18 cellular contexts compared by ENCODE assay signal in the genomic region with DNA sequence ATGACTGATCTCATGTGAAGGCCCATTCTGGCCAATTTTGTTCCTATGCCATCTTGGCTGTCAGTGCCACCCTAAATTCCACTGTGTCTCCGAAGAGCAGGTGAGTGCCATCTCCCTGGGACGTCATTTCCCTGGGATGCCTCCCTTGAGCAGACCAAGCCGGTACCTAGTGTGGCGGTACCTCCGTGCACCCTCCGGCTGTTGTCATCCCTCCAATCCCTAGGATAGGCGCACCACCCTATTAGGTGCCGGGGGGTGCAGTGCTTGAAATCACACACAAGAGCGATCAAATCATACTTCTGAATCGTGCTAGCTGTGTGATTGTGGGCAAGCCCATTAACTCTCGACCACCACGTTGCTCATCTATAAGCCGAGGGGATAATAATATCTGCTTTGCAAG.
DNase-seq lines count a peak whose midpoint lies in the region; ATAC-seq, FAIRE-seq and TF ChIP-seq lines count a peak whose summit lies in the region.
"Had no signal": no experiment of that assay in that cellular context is flagged by ENCODE, and none has a peak within 500 bp of the region (broad histone marks: within the 10 kb centered on the region; RNA-seq: fewer than 3 reads in every experiment).

No MANE protein-coding gene starts in this region.

- no peak for TF ChIP-seq CTCF in heart right ventricle (IDR thresholded peaks at IDR 0.05)
- TF ChIP-seq CTCF in H1 (IDR thresholded peaks at IDR 0.05; ENCODE audit: control extremely low read depth in 1 of 3, insufficient read depth in 1 of 3, low read depth in 1 of 3, low read length in 3 of 3) = no peak
- TF ChIP-seq CTCF in Peyer's patch (IDR thresholded peaks at IDR 0.05) = no peak

- H3K23ac ChIP-seq in H1 (ENCODE audit: insufficient read length) = no peak overlapping the region

- no peaks in the 10 kb centered on the region for H3K36me3 ChIP-seq in heart right ventricle
- no peaks in the 10 kb centered on the region for H3K36me3 ChIP-seq in H1 (ENCODE audit: control insufficient read depth in 2 of 4, insufficient read depth in 4 of 4, low read length in 3 of 4)
- no peaks in the 10 kb centered on the region for H3K36me3 ChIP-seq in Peyer's patch

- no peaks in the 10 kb centered on the region for H4K20me1 ChIP-seq in H1 (replicated peaks in 1 of 2; ENCODE audit: control insufficient read depth in 1 of 2, insufficient read depth in 2 of 2, low read length in 2 of 2)

- H3K9ac ChIP-seq in H1 (replicated peaks in 1 of 4; ENCODE audit: extremely low read depth in 1 of 4, low read depth in 3 of 4, low read length in 3 of 4) = no peak overlapping the region

- H3K9me3 ChIP-seq in heart right ventricle (peaks cover 0 to 40% (median 14%) of the 10 kb centered on the region in 11 donors), H1 (ENCODE audit: insufficient read depth in 2 of 2, low read depth in 1 of 2, low read length in 1 of 2) (peaks cover 3 to 14% of the 10 kb centered on the region in 2 experiments; a peak in 2 of 4 replicates), Peyer's patch (no peaks in the 10 kb centered on the region)

- H3K56ac ChIP-seq in H1 (replicated peaks; ENCODE audit: insufficient read length, low read depth, low read length) = no peak overlapping the region

- no peak overlapping the region for H2BK15ac ChIP-seq in H1 (ENCODE audit: low read length)

- no peak overlapping the region for H3K4ac ChIP-seq in H1 (replicated peaks; ENCODE audit: insufficient read length, low read depth, low read length)

- peak overlapping the region in 6 of 10 donors; percentile 15 to 40 (median 28) for H3K4me3 ChIP-seq in heart right ventricle
- H3K4me3 ChIP-seq in H1 (ENCODE audit: extremely low read depth in 1 of 4, insufficient read depth in 2 of 4, low read depth in 3 of 4, low read length in 4 of 4) = peak overlapping the region in 1 of 4 experiments; percentile 46; a peak in 1 of 8 replicates
- no peak overlapping the region for H3K4me3 ChIP-seq in Peyer's patch
- H3K4me3 ChIP-seq: A549 had no signal

- H3K27me3 ChIP-seq in heart right ventricle (peaks cover 0 to 20% (median 15%) of the 10 kb centered on the region in 7 donors), H1 (replicated peaks in 1 of 4; ENCODE audit: control insufficient read depth in 3 of 4, extremely low read depth in 1 of 4, insufficient read depth in 3 of 4, low read length in 3 of 4) (peaks cover 10 to 26% (median 22%) of the 10 kb centered on the region in 4 experiments), Peyer's patch (no peaks in the 10 kb centered on the region)

- CTCF ChIA-PET in H1 (lab: Charles Lee; ENCODE audit: partially characterized antibody) = interaction anchor here (0.6 to 7.7 kb wide), 5 partner anchors 17 to 101 kb away, joined by 3 to 58 read pairs (median 3); no protein-coding TSS in a partner anchor

- no peak for DNase-seq in heart right ventricle
- no peak for DNase-seq in Right ventricle myocardium superior
- no peak for DNase-seq in H1 (ENCODE audit: low read depth in 1 of 2, low spot score in 2 of 2)
- peak; percentile 53 for DNase-seq in mesenteric fat pad (ENCODE audit: low spot score)
- no peak for DNase-seq in Peyer's patch
- DNase-seq in NCI-H1694 treated with DMSO at 0.1 percent for 48 hours (lab: John Stamatoyannopoulos, UW) = no peak
- DNase-seq in NCI-H748 treated with DMSO at 0.1 percent for 48 hours (lab: John Stamatoyannopoulos, UW) = no peak
- DNase-seq: AML-193; Caco-2; CD4-positive, alpha-beta T cell; HCEC 1CT had no signal

- H4K91ac ChIP-seq in H1 (replicated peaks; ENCODE audit: insufficient read length, low read length) = no peak overlapping the region

- no peak overlapping the region for H2AK5ac ChIP-seq in H1 (ENCODE audit: low read depth, low read length)

- no peak overlapping the region for H4K5ac ChIP-seq in H1 (ENCODE audit: insufficient read length, low read depth, low read length)

- peaks cover 0 to 5% (median 2%) of the 10 kb centered on the region in 9 donors for H3K4me1 ChIP-seq in heart right ventricle
- H3K4me1 ChIP-seq in H1 (replicated peaks in 1 of 4; ENCODE audit: control insufficient read depth in 3 of 4, insufficient read depth in 4 of 4, low read length in 3 of 4) = peaks cover 0 to 3% (median 1%) of the 10 kb centered on the region in 4 experiments; a peak in 3 of 7 replicates
- no peaks in the 10 kb centered on the region for H3K4me1 ChIP-seq in Peyer's patch
- H3K4me1 ChIP-seq: A549, Caco-2 had no signal

- H3K4me2 ChIP-seq in H1 (ENCODE audit: insufficient read depth in 1 of 2, low read depth in 2 of 2, low read length in 2 of 2) = peak overlapping the region; percentile 54 to 58; a peak in 3 of 4 replicates
- H3K4me2 ChIP-seq: A549 had no signal

- TF ChIP-seq POLR2A in H1 (IDR thresholded peaks at IDR 0.05; ENCODE audit: control extremely low read depth in 1 of 2, low read depth in 2 of 2, low read length in 2 of 2) (no peak), Peyer's patch (IDR thresholded peaks at IDR 0.05) (no peak)

- H3K18ac ChIP-seq in H1 (ENCODE audit: extremely low read depth, low read length) = no peak overlapping the region

- no peak for TF ChIP-seq EP300 in H1 (IDR thresholded peaks at IDR 0.05; ENCODE audit: borderline replicate concordance in 1 of 2, low read depth in 2 of 2, low read length in 2 of 2)

- TF ChIP-seq RAD21 in H1 (IDR thresholded peaks at IDR 0.05 in 1 of 2, conservative IDR thresholded peaks at IDR 0.05 in 1 of 2; ENCODE audit: low read depth in 2 of 2, low read length in 2 of 2) = no peak

- no peak overlapping the region for H2BK12ac ChIP-seq in H1 (ENCODE audit: low read depth, low read length)

- WGBS in heart right ventricle, 2 donors = 84% methylated on average over 13 of the region's 13 CpGs
- WGBS in H1 (ENCODE audit: extremely low coverage in 1 of 2, insufficient coverage in 1 of 2, insufficient read length in 1 of 2, insufficient replicate concordance in 2 of 2, low coverage in 1 of 2, low lambda C conversion rate in 2 of 2, missing lambda C conversion rate in 1 of 2), 2 experiments = 82% methylated on average over 13 of the region's 13 CpGs; no CpG with 5 or more reads in 1 of the 2 experiments

- no peak overlapping the region for H2BK5ac ChIP-seq in H1 (ENCODE audit: low read depth, low read length)

- H3K23me2 ChIP-seq in H1 (ENCODE audit: low read depth, low read length) = no peaks in the 10 kb centered on the region; the same call in 1 of the 2 replicates

- ATAC-seq in heart right ventricle (peak in 1 of 8 donors; percentile 29), Right ventricle myocardium superior (ENCODE audit: poor library complexity) (no peak)
- ATAC-seq: A549 had no signal

- no peaks in the 10 kb centered on the region for H3K79me2 ChIP-seq in H1 (ENCODE audit: control insufficient read depth in 1 of 2, insufficient read depth in 2 of 2, low read length in 2 of 2)

- H3K79me1 ChIP-seq in H1 (ENCODE audit: low read depth, low read length) = no peaks in the 10 kb centered on the region

- H2BK20ac ChIP-seq in H1 (ENCODE audit: low read length) = no peak overlapping the region

- intact Hi-C loops in heart right ventricle (cut with DNase I) (no loop called here), Right ventricle myocardium superior (cut with DNase I) (no loop called here)

- POLR2A ChIA-PET in H1 (lab: Charles Lee; ENCODE audit: partially characterized antibody) = no interaction called here

- H4K8ac ChIP-seq in H1 (ENCODE audit: extremely low read depth, insufficient read depth, low read length) = no peak overlapping the region; the same call in 1 of the 2 replicates

- no peak for FAIRE-seq in H1 (lab: Jason Lieb, UNC)
- FAIRE-seq: A549, D721Med, G401.6, GM12891, HTR-8/SVneo had no signal

- H2BK120ac ChIP-seq in H1 (replicated peaks; ENCODE audit: low read depth, low read length) = no peak overlapping the region

- H3K27ac ChIP-seq in heart right ventricle = no peak overlapping the region
- H3K27ac ChIP-seq in H1 (ENCODE audit: low read depth, low read length) = no peak overlapping the region
- H3K27ac ChIP-seq in Peyer's patch = no peak overlapping the region
- H3K27ac ChIP-seq: 22Rv1, A549, C4-2B had no signal

- no peak overlapping the region for H2AFZ ChIP-seq in H1 (ENCODE audit: low read length)

- no peak overlapping the region for H3K14ac ChIP-seq in H1 (ENCODE audit: insufficient read length)

TF ChIP-seq in H1, 55 proteins besides CTCF, POLR2A, EP300 and RAD21:
- no peak for TF ChIP-seq SAP30 (IDR thresholded peaks at IDR 0.05; ENCODE audit: insufficient read depth, insufficient replicate concordance, low read length)
- TF ChIP-seq KDM4A (IDR thresholded peaks at IDR 0.05; ENCODE audit: low read depth, low read length, severe bottlenecking) = no peak
- no peak for TF ChIP-seq SP2 (IDR thresholded peaks at IDR 0.05; ENCODE audit: low read length)
- TF ChIP-seq CHD2 (IDR thresholded peaks at IDR 0.05; ENCODE audit: low read length) = no peak
- TF ChIP-seq, protein P1, sequence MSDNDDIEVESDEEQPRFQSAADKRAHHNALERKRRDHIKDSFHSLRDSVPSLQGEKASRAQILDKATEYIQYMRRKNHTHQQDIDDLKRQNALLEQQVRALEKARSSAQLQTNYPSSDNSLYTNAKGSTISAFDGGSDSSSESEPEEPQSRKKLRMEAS (IDR thresholded peaks at IDR 0.05) = no peak
- no peak for TF ChIP-seq CHD1 (IDR thresholded peaks at IDR 0.05; ENCODE audit: low read depth, low read length)
- no peak for TF ChIP-seq NANOG (IDR thresholded peaks at IDR 0.05; ENCODE audit: insufficient read depth, low read depth, low read length, poor library complexity, severe bottlenecking)
- no peak for TF ChIP-seq GABPA (IDR thresholded peaks at IDR 0.05; ENCODE audit: borderline replicate concordance, insufficient read depth, low read length)
- TF ChIP-seq SRF (IDR thresholded peaks at IDR 0.05; ENCODE audit: low read depth, low read length) = no peak
- TF ChIP-seq JUN (IDR thresholded peaks at IDR 0.05; ENCODE audit: low read depth, low read length) = no peak

Comparison
In these comparisons a context has a peak if more than half of its experiments do, and no peak if none do; other contexts are left out.
1. H3K4me3 ChIP-seq: peak in heart right ventricle (6 of 10); none in Peyer's patch (0 of 4).